Comparison of ENCODE assay signal across 2 cellular contexts in genomic region chr2:79849241-79849640, GRCh38.
TF ChIP-seq lines count a peak whose summit lies in the region.

No MANE protein-coding gene starts in this region.

TF ChIP-seq in GM23338, 12 proteins besides CTCF, POLR2A, EP300 and RAD21:
- TF ChIP-seq ZNF331 (CRISPR knock-in tag; IDR thresholded peaks at IDR 0.05; ENCODE audit: low read depth) (no peak), NANOG (IDR thresholded peaks at IDR 0.05; ENCODE audit: borderline replicate concordance) (peak; percentile 70; the same call in 1 of the 2 replicates)

TF ChIP-seq in H1, 55 proteins besides CTCF, POLR2A, EP300 and RAD21 (continued from another document):
- TF ChIP-seq SP2 (IDR thresholded peaks at IDR 0.05; ENCODE audit: low read length) = no peak
- TF ChIP-seq GABPA (IDR thresholded peaks at IDR 0.05; ENCODE audit: borderline replicate concordance, insufficient read depth, low read length) = no peak
- no peak for TF ChIP-seq SIX5 (IDR thresholded peaks at IDR 0.05; ENCODE audit: low read depth, low read length)
- no peak for TF ChIP-seq JUND (IDR thresholded peaks at IDR 0.05; ENCODE audit: low read length)
- TF ChIP-seq CTBP2 (IDR thresholded peaks at IDR 0.05; ENCODE audit: borderline replicate concordance, insufficient read depth, insufficient read length, low read length) = no peak
- no peak for TF ChIP-seq BCL11A (IDR thresholded peaks at IDR 0.05; ENCODE audit: low read depth in 2 of 2, low read length in 2 of 2)
- TF ChIP-seq BACH1 (IDR thresholded peaks at IDR 0.05; ENCODE audit: low read length) = no peak
- no peak for TF ChIP-seq SUZ12 (IDR thresholded peaks at IDR 0.05; ENCODE audit: low read length)
- TF ChIP-seq ATF2 (IDR thresholded peaks at IDR 0.05; ENCODE audit: low read length) = no peak
- no peak for TF ChIP-seq MAX (IDR thresholded peaks at IDR 0.05)
- no peak for TF ChIP-seq FOSL1 (IDR thresholded peaks at IDR 0.05; ENCODE audit: insufficient read depth, low read depth, low read length)
- no peak for TF ChIP-seq PHF8 (conservative IDR thresholded peaks at IDR 0.05; ENCODE audit: low read depth, low read length)
- TF ChIP-seq SP1 (IDR thresholded peaks at IDR 0.05; ENCODE audit: low read depth, low read length) = no peak
- no peak for TF ChIP-seq RNF2 (IDR thresholded peaks at IDR 0.05; ENCODE audit: borderline replicate concordance, low read depth, low read length, missing control alignments, poor library complexity, severe bottlenecking)
TF ChIP-seq in H1: peak in this region for 0.
